ENCODE assay signal across 2 cellular contexts in the genomic region with DNA sequence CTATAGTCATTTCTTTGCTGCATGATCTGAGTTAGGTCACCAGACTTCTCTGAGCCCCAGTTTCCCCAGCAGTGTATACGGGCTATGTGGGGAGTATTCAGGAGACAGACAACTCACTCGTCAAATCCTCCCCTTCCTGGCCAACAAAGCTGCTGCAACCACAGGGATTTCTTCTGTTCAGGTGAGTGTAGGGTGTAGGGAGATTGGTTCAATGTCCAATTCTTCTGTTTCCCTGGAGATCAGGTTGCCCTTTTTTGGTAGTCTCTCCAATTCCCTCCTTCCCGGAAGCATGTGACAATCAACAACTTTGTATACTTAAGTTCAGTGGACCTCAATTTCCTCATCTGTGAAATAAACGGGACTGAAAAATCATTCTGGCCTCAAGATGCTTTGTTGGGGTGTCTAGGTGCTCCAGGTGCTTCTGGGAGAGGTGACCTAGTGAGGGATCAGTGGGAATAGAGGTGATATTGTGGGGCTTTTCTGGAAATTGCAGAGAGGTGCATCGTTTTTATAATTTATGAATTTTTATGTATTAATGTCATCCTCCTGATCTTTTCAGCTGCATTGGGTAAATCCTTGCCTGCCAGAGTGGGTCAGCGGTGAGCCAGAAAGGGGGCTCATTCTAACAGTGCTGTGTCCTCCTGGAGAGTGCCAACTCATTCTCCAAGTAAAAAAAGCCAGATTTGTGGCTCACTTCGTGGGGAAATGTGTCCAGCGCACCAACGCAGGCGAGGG.
TF ChIP-seq lines count a peak whose summit lies in the region.

No MANE protein-coding gene starts in this region.

TF ChIP-seq in HCT116, 20 proteins besides CTCF, POLR2A, EP300 and RAD21 (continued from another document):
- TF ChIP-seq, protein P1, sequence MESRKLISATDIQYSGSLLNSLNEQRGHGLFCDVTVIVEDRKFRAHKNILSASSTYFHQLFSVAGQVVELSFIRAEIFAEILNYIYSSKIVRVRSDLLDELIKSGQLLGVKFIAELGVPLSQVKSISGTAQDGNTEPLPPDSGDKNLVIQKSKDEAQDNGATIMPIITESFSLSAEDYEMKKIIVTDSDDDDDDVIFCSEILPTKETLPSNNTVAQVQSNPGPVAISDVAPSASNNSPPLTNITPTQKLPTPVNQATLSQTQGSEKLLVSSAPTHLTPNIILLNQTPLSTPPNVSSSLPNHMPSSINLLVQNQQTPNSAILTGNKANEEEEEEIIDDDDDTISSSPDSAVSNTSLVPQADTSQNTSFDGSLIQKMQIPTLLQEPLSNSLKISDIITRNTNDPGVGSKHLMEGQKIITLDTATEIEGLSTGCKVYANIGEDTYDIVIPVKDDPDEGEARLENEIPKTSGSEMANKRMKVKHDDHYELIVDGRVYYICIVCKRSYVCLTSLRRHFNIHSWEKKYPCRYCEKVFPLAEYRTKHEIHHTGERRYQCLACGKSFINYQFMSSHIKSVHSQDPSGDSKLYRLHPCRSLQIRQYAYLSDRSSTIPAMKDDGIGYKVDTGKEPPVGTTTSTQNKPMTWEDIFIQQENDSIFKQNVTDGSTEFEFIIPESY (IDR thresholded peaks at IDR 0.05; ENCODE audit: extremely low read depth, insufficient replicate concordance, low read length): no peak
- TF ChIP-seq, protein P2, sequence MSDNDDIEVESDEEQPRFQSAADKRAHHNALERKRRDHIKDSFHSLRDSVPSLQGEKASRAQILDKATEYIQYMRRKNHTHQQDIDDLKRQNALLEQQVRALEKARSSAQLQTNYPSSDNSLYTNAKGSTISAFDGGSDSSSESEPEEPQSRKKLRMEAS (IDR thresholded peaks at IDR 0.05): no peak
- TF ChIP-seq, protein P3, sequence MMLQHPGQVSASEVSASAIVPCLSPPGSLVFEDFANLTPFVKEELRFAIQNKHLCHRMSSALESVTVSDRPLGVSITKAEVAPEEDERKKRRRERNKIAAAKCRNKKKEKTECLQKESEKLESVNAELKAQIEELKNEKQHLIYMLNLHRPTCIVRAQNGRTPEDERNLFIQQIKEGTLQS (IDR thresholded peaks at IDR 0.05): no peak
- TF ChIP-seq CEBPB (IDR thresholded peaks at IDR 0.05; ENCODE audit: low read depth) (no peak), ZFX (IDR thresholded peaks at IDR 0.05) (no peak)
TF ChIP-seq in HCT116: peak in this region for 0.

TF ChIP-seq in SK-N-SH treated with all-trans-retinoic acid at 6 μM for 48 hours, 23 proteins besides CTCF, POLR2A, EP300 and RAD21 (continued from another document):
- TF ChIP-seq ARNTL (CRISPR knock-in tag; IDR thresholded peaks at IDR 0.05; ENCODE audit: borderline replicate concordance, low read depth) (no peak), ZFP3 (CRISPR knock-in tag; IDR thresholded peaks at IDR 0.05) (no peak), BACH2 (CRISPR knock-in tag; IDR thresholded peaks at IDR 0.05; ENCODE audit: borderline replicate concordance) (no peak)
- TF ChIP-seq, protein P4, sequence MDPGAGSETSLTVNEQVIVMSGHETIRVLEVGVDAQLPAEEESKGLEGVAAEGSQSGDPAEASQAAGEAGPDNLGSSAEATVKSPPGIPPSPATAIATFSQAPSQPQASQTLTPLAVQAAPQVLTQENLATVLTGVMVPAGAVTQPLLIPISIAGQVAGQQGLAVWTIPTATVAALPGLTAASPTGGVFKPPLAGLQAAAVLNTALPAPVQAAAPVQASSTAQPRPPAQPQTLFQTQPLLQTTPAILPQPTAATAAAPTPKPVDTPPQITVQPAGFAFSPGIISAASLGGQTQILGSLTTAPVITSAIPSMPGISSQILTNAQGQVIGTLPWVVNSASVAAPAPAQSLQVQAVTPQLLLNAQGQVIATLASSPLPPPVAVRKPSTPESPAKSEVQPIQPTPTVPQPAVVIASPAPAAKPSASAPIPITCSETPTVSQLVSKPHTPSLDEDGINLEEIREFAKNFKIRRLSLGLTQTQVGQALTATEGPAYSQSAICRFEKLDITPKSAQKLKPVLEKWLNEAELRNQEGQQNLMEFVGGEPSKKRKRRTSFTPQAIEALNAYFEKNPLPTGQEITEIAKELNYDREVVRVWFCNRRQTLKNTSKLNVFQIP (CRISPR knock-in tag; IDR thresholded peaks at IDR 0.05; ENCODE audit: borderline replicate concordance, low read depth): no peak
